11 cellular contexts compared by ENCODE assay signal in genomic region chr11:68028802-68029475, GRCh38. TPM values are rescaled to one million over a fixed set of nuclear protein-coding genes. Genes with fewer than 3 reads are reported as not detected.
DNase-seq lines count a peak whose midpoint lies in the region; ATAC-seq, FAIRE-seq and TF ChIP-seq lines count a peak whose summit lies in the region.
"Had no signal": no experiment of that assay in that cellular context is flagged by ENCODE, and none has a peak within 500 bp of the region (broad histone marks: within the 10 kb centered on the region; RNA-seq: fewer than 3 reads in every experiment).

No MANE protein-coding gene starts in this region.

- H3K36me3 Mint-ChIP-seq in activated CD4-positive, alpha-beta T cell treated with anti-CD3 and anti-CD28 coated beads, Interleukin-2, amount 10 ng/mL, durations not matched to agents 24 days and 14 days (ENCODE audit: low read depth): peaks cover 6% of the 10 kb centered on the region
- H3K36me3 Mint-ChIP-seq in effector memory CD8-positive, alpha-beta T cell (ENCODE audit: insufficient read depth): peaks cover 27% of the 10 kb centered on the region

- no peaks in the 10 kb centered on the region for H3K27me3 ChIP-seq in OCI-LY3 (ENCODE audit: low read depth, low read length)

- no peak for FAIRE-seq in kidney (lab: Jason Lieb, UNC)
- FAIRE-seq: colon had no signal

- H3K4me2 ChIP-seq in OCI-LY3 (ENCODE audit: low read length): peak overlapping the region; percentile 57

- H3K36me3 ChIP-seq in OCI-LY3 (replicated peaks; ENCODE audit: low read depth, low read length): peaks cover 12% of the 10 kb centered on the region
- peaks cover 3 to 6% of the 10 kb centered on the region in 2 donors for H3K36me3 ChIP-seq in kidney (ENCODE audit: control insufficient read depth in 1 of 2, insufficient read depth in 2 of 2, low read length in 2 of 2)

- H3K4me3 ChIP-seq in OCI-LY3 (ENCODE audit: low read length) (no peak overlapping the region; the same call in 1 of the 2 replicates), kidney (ENCODE audit: low read length in 2 of 2) (no peak overlapping the region)

- ATAC-seq in effector memory CD8-positive, alpha-beta T cell (replicated peaks): no peak
- ATAC-seq in HG03521 (IDR thresholded peaks at IDR 0.05; ENCODE audit: unreplicated experiment): no peak
- ATAC-seq: left colon had no signal

- H3K9ac ChIP-seq in OCI-LY3 (ENCODE audit: low read length) (no peak overlapping the region), kidney (ENCODE audit: low read length in 2 of 2) (peak overlapping the region in 1 of 2 donors; percentile 19)

- H3K27ac ChIP-seq in OCI-LY3 (ENCODE audit: low read length) (no peak overlapping the region), kidney (ENCODE audit: low read depth in 2 of 2, low read length in 2 of 2) (no peak overlapping the region)

- H3K9me3 ChIP-seq in OCI-LY3 (ENCODE audit: insufficient read depth, low read length) (no peaks in the 10 kb centered on the region), kidney (ENCODE audit: control insufficient read depth in 1 of 2, low read length in 2 of 2) (no peaks in the 10 kb centered on the region)

- H2AFZ ChIP-seq in OCI-LY3 (ENCODE audit: low read depth, low read length): no peak overlapping the region

- peak overlapping the region; percentile 84 for H3K4me3 Mint-ChIP-seq in activated CD4-positive, alpha-beta T cell treated with anti-CD3 and anti-CD28 coated beads, Interleukin-2, amount 10 ng/mL, durations not matched to agents 24 days and 14 days
- H3K4me3 Mint-ChIP-seq in effector memory CD8-positive, alpha-beta T cell: peak overlapping the region; percentile 91 to 92

- peaks cover 27% of the 10 kb centered on the region for H3K79me2 ChIP-seq in OCI-LY3 (ENCODE audit: low read length)

- H4K20me1 ChIP-seq in OCI-LY3 (ENCODE audit: insufficient read depth, low read length): no peaks in the 10 kb centered on the region

- no peak for DNase-seq in activated CD4-positive, alpha-beta T cell treated with anti-CD3 and anti-CD28 coated beads, Interleukin-2, amount 10 ng/mL, durations not matched to agents 24 days and 14 days
- no peak for DNase-seq in activated CD4-positive, alpha-beta T cell treated with anti-CD3 and anti-CD28 coated beads, Interleukin-2, amount 50 U/mL, for 48 hours
- no peak for DNase-seq in effector memory CD8-positive, alpha-beta T cell
- peak; percentile 69 for DNase-seq in renal cortical epithelial cell (ENCODE audit: low read depth)
- DNase-seq in kidney: no peak
- no peak for DNase-seq in posterior cingulate gyrus
- DNase-seq: left colon, NCI-H187 treated with DMSO at 0.1 percent for 48 hours had no signal

- H3K4me1 Mint-ChIP-seq in activated CD4-positive, alpha-beta T cell treated with anti-CD3 and anti-CD28 coated beads, Interleukin-2, amount 10 ng/mL, durations not matched to agents 24 days and 14 days: peaks cover 20% of the 10 kb centered on the region
- H3K4me1 Mint-ChIP-seq in effector memory CD8-positive, alpha-beta T cell (ENCODE audit: low read depth in 2 of 2): peaks cover 13 to 27% of the 10 kb centered on the region in 2 donors

- H3K27ac Mint-ChIP-seq in activated CD4-positive, alpha-beta T cell treated with anti-CD3 and anti-CD28 coated beads, Interleukin-2, amount 10 ng/mL, durations not matched to agents 24 days and 14 days: peak overlapping the region; percentile 48
- H3K27ac Mint-ChIP-seq in effector memory CD8-positive, alpha-beta T cell: no peak overlapping the region

- TF ChIP-seq CTCF in OCI-LY3 (IDR thresholded peaks at IDR 0.05; ENCODE audit: low read depth, low read length): no peak
- no peak for TF ChIP-seq CTCF in kidney (IDR thresholded peaks at IDR 0.05; ENCODE audit: borderline replicate concordance, extremely low read depth, insufficient read depth)

- H3K27me3 Mint-ChIP-seq in activated CD4-positive, alpha-beta T cell treated with anti-CD3 and anti-CD28 coated beads, Interleukin-2, amount 10 ng/mL, durations not matched to agents 24 days and 14 days: no peaks in the 10 kb centered on the region
- no peaks in the 10 kb centered on the region for H3K27me3 Mint-ChIP-seq in effector memory CD8-positive, alpha-beta T cell

- H3K9me3 Mint-ChIP-seq in activated CD4-positive, alpha-beta T cell treated with anti-CD3 and anti-CD28 coated beads, Interleukin-2, amount 10 ng/mL, durations not matched to agents 24 days and 14 days: no peaks in the 10 kb centered on the region
- H3K9me3 Mint-ChIP-seq in effector memory CD8-positive, alpha-beta T cell: no peaks in the 10 kb centered on the region

- peaks cover 16% of the 10 kb centered on the region for H3K4me1 ChIP-seq in OCI-LY3 (ENCODE audit: low read length)
- H3K4me1 ChIP-seq in kidney (ENCODE audit: control insufficient read depth in 1 of 2, insufficient read depth in 1 of 2, low read depth in 1 of 2, low read length in 2 of 2): peaks cover 10 to 17% of the 10 kb centered on the region in 2 donors

- intact Hi-C loops in activated CD4-positive, alpha-beta T cell treated with anti-CD3 and anti-CD28 coated beads, Interleukin-2, amount 10 ng/mL, durations not matched to agents 24 days and 14 days (cut with micrococcal nuclease): no loop called here
- intact Hi-C loops in kidney (cut with DNase I) (no loop called here), posterior cingulate gyrus (cut with DNase I) (no loop called here)

RNA-seq across cellular contexts. Expression of gene NDUFS8, which starts 1.5 kb away (rescaled TPM):
- 153 and 159 TPM in 2 replicates for total RNA-seq in activated CD4-positive, alpha-beta T cell treated with anti-CD3 and anti-CD28 coated beads, Interleukin-2, amount 10 ng/mL, durations not matched to agents 24 days and 14 days
- total RNA-seq in renal cortical epithelial cell (106 and 152 TPM in 2 replicates), kidney (144 TPM)
- 472 TPM for polyA plus RNA-seq in kidney (ENCODE audit: insufficient read depth, low read depth, low replicate concordance)

RNA-seq across cellular contexts. Expression of gene TCIRG1, which starts 9.9 kb away (rescaled TPM):
- 141 and 149 TPM in 2 replicates for total RNA-seq in activated CD4-positive, alpha-beta T cell treated with anti-CD3 and anti-CD28 coated beads, Interleukin-2, amount 10 ng/mL, durations not matched to agents 24 days and 14 days
- total RNA-seq in renal cortical epithelial cell (60.2 and 84.2 TPM in 2 replicates), kidney (97.1 TPM)
- polyA plus RNA-seq in kidney (ENCODE audit: insufficient read depth, low read depth, low replicate concordance): 36.3 TPM

RNA-seq across cellular contexts. Expression of gene ALDH3B1, which starts 18.8 kb away (rescaled TPM):
- not detected in 2 replicates for total RNA-seq in activated CD4-positive, alpha-beta T cell treated with anti-CD3 and anti-CD28 coated beads, Interleukin-2, amount 10 ng/mL, durations not matched to agents 24 days and 14 days
- total RNA-seq in renal cortical epithelial cell (12.5 and 28.8 TPM in 2 replicates), kidney (42.7 TPM)
- polyA plus RNA-seq in kidney (ENCODE audit: insufficient read depth, low read depth, low replicate concordance): 20.9 TPM

RNA-seq across cellular contexts. Expression of gene UNC93B1, which starts 25.0 kb away (rescaled TPM):
- total RNA-seq in activated CD4-positive, alpha-beta T cell treated with anti-CD3 and anti-CD28 coated beads, Interleukin-2, amount 10 ng/mL, durations not matched to agents 24 days and 14 days: 13.8 and 15.6 TPM in 2 replicates
- total RNA-seq in renal cortical epithelial cell (43.6 and 59.3 TPM in 2 replicates), kidney (67.9 TPM)
- 21.3 TPM for polyA plus RNA-seq in kidney (ENCODE audit: insufficient read depth, low read depth, low replicate concordance)

Comparison
In these comparisons a context has a peak if more than half of its experiments do, and no peak if none do; other contexts are left out.
1. RNA of gene ALDH3B1, which starts 18.8 kb away (total RNA-seq): 42.7 TPM in kidney (single experiment) and 12.5 to 28.8 TPM in renal cortical epithelial cell; not detected in activated CD4-positive, alpha-beta T cell treated with anti-CD3 and anti-CD28 coated beads, Interleukin-2, amount 10 ng/mL, durations not matched to agents 24 days and 14 days; every median in the first group is over 10 times any median in the second.